In genomic region chr6:35258336-35258735, GRCh38 we compare ENCODE assay signal across 8 cellular contexts. TPM values are rescaled to one million over a fixed set of nuclear protein-coding genes. Genes with fewer than 3 reads are reported as not detected.
DNase-seq lines count a peak whose midpoint lies in the region; ATAC-seq and TF ChIP-seq lines count a peak whose summit lies in the region.

No MANE protein-coding gene starts in this region.

- H3K9me3 ChIP-seq in BLaER1 (no peaks in the 10 kb centered on the region), Loucy (ENCODE audit: insufficient read depth, low read depth, low read length) (no peaks in the 10 kb centered on the region), duodenal mucosa (ENCODE audit: control insufficient read depth in 1 of 2, low read length in 2 of 2) (no peaks in the 10 kb centered on the region)

- H3K27me3 Mint-ChIP-seq in neural crest cell (ENCODE audit: low read depth), result no peaks in the 10 kb centered on the region

- no peaks in the 10 kb centered on the region for H3K9me3 Mint-ChIP-seq in neural crest cell

- TF ChIP-seq CTCF in Loucy (conservative IDR thresholded peaks at IDR 0.05; ENCODE audit: low read length) (no peak), neural crest cell (conservative IDR thresholded peaks at IDR 0.05) (no peak)

- H3K4me1 ChIP-seq in BLaER1, result peaks cover 30% of the 10 kb centered on the region
- H3K4me1 ChIP-seq in Loucy (ENCODE audit: insufficient read depth, low read length, poor library complexity, severe bottlenecking), result peaks cover 23% of the 10 kb centered on the region
- peaks cover 16% of the 10 kb centered on the region in 2 donors for H3K4me1 ChIP-seq in duodenal mucosa (ENCODE audit: control insufficient read depth in 1 of 2, insufficient read depth in 2 of 2, low read length in 2 of 2)

- no peaks in the 10 kb centered on the region for H3K9me2 ChIP-seq in Loucy (replicated peaks; ENCODE audit: low read depth, low read length)

- peaks cover 38% of the 10 kb centered on the region for H3K79me2 ChIP-seq in Loucy (ENCODE audit: insufficient read depth, low read length)

- peaks cover 12% of the 10 kb centered on the region; the same call in 1 of the 2 replicates for H4K20me1 ChIP-seq in BLaER1
- peaks cover 3% of the 10 kb centered on the region for H4K20me1 ChIP-seq in Loucy (ENCODE audit: insufficient read depth, low read length, poor library complexity, severe bottlenecking)

- H3K27ac ChIP-seq in BLaER1 (peak overlapping the region; percentile 97), duodenal mucosa (ENCODE audit: low read depth, low read length) (no peak overlapping the region)

- no peaks in the 10 kb centered on the region for H3K36me3 Mint-ChIP-seq in neural crest cell (ENCODE audit: low read depth)

- H3K4me3 ChIP-seq in BLaER1 (peak overlapping the region; percentile 87), Loucy (ENCODE audit: low read length, poor library complexity, severe bottlenecking) (peak overlapping the region; percentile 79), duodenal mucosa (ENCODE audit: low read depth in 1 of 2, low read length in 2 of 2) (peak overlapping the region; percentile 79 to 93)

- peak overlapping the region; percentile 99 for H3K4me3 Mint-ChIP-seq in neural crest cell

- peaks cover 39% of the 10 kb centered on the region for H3K4me1 Mint-ChIP-seq in neural crest cell

- H3K27me3 ChIP-seq in BLaER1, result no peaks in the 10 kb centered on the region
- H3K27me3 ChIP-seq in Loucy (ENCODE audit: insufficient read depth, low read length, poor library complexity, severe bottlenecking), result no peaks in the 10 kb centered on the region
- no peaks in the 10 kb centered on the region for H3K27me3 ChIP-seq in duodenal mucosa (ENCODE audit: control insufficient read depth in 1 of 2, insufficient read depth in 2 of 2, low read length in 2 of 2)

- ATAC-seq in HG02970 (IDR thresholded peaks at IDR 0.05; ENCODE audit: low FRiP score, unreplicated experiment) (no peak), HG02571 (IDR thresholded peaks at IDR 0.05; ENCODE audit: unreplicated experiment) (no peak)

- peak overlapping the region; percentile 97 for H3K27ac Mint-ChIP-seq in neural crest cell (ENCODE audit: unreplicated experiment)

- H3F3A ChIP-seq in Loucy (ENCODE audit: low read depth), result peaks cover 6% of the 10 kb centered on the region; the same call in 1 of the 2 replicates

- H3K9ac ChIP-seq in BLaER1 (peak overlapping the region; percentile 96), Loucy (ENCODE audit: low read depth, low read length, poor library complexity, severe bottlenecking) (peak overlapping the region; percentile 92), duodenal mucosa (ENCODE audit: low read depth in 1 of 2, low read length in 2 of 2) (peak overlapping the region; percentile 75 to 89)

- H3K36me3 ChIP-seq in BLaER1, result 0 out of 2 replicates have a peak, but pooled peaks cover 4% of the 10 kb centered on the region
- no peaks in the 10 kb centered on the region for H3K36me3 ChIP-seq in Loucy (ENCODE audit: insufficient read depth, low read length)
- H3K36me3 ChIP-seq in duodenal mucosa (ENCODE audit: control insufficient read depth in 1 of 2, insufficient read depth in 2 of 2, low read length in 2 of 2), result no peaks in the 10 kb centered on the region

- no peak for DNase-seq in neural crest cell (ENCODE audit: low read depth, low spot score)
- no peak for DNase-seq in glomerular visceral epithelial cell (ENCODE audit: extremely low spot score)
- no peak for DNase-seq in activated CD4-positive, alpha-beta T cell treated with anti-CD3 and anti-CD28 coated beads, Interleukin-2, amount 50 U/mL, for 1 hour

- H3K4me2 ChIP-seq in BLaER1 (peak overlapping the region; percentile 95), Loucy (ENCODE audit: low read depth, low read length, poor library complexity, severe bottlenecking) (peak overlapping the region; percentile 84)

- H2AFZ ChIP-seq in Loucy (ENCODE audit: low read length), result peak overlapping the region; percentile 92; the same call in 1 of the 2 replicates

RNA-seq across cellular contexts. Expression of gene ZNF76, which starts 1.2 kb away (rescaled TPM):
- 45.0 and 47.6 TPM in 2 replicates for total RNA-seq in neural crest cell

RNA-seq across cellular contexts. Expression of gene DEF6, which starts 39.3 kb away (rescaled TPM):
- total RNA-seq in neural crest cell, result 1.8 and 1.9 TPM in 2 replicates

RNA-seq across cellular contexts. Expression of gene SCUBE3, which starts 44.6 kb away (rescaled TPM):
- 22.2 and 22.5 TPM in 2 replicates for total RNA-seq in neural crest cell
